11 cellular contexts compared by ENCODE assay signal in the genomic region with DNA sequence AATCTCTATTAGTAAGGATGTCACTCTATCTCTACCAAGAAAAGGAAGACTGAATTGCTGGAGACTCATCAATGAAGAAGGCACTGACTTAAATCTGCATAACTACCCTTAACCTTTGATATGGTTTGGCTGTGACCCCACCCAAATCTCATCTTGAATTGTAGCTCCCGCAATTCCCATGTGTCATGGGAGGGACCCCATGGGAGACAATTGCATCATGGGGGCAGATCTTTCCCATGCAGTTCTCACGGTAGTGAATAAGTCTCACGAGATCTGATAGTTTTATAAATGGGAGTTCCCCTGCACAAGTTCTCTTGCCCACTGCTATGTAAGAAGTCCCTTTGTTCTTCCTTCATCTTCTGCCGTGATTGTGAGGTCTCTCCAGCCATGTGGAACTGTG.
"Had no signal": no experiment of that assay in that cellular context is flagged by ENCODE, and none has a peak within 500 bp of the region (broad histone marks: within the 10 kb centered on the region; RNA-seq: fewer than 3 reads in every experiment).

No MANE protein-coding gene starts in this region.

- H3K27ac Mint-ChIP-seq: HFFc6, IgD-negative memory B cell had no signal

- H3K36me3 Mint-ChIP-seq: IgD-negative memory B cell had no signal

- H3K9me3 Mint-ChIP-seq: HFFc6 had no signal

- H3K4me2 ChIP-seq: KMS-11 had no signal

- H3K4me1 Mint-ChIP-seq: IgD-negative memory B cell had no signal

- H3K4me1 ChIP-seq: HAP-1 had no signal

- H3K27ac ChIP-seq: GM23248, HL-60, KMS-11 had no signal

- H2AFZ ChIP-seq: GM23248 had no signal

- H3K4me3 ChIP-seq: GM23248, HAP-1 had no signal

- DNase-seq: GM23248, GOT3, H7, HFFc6, KBM-7 had no signal

- ATAC-seq: HCT116, HepG2 had no signal

- H3K4me3 Mint-ChIP-seq: HFFc6, IgD-negative memory B cell had no signal

- H3K9me3 ChIP-seq: HAP-1 had no signal

- H3K36me3 ChIP-seq: HAP-1 had no signal

- H3K9ac ChIP-seq: GM23248, KMS-11 had no signal
